ENCODE assay signal across 12 cellular contexts in the genomic region with DNA sequence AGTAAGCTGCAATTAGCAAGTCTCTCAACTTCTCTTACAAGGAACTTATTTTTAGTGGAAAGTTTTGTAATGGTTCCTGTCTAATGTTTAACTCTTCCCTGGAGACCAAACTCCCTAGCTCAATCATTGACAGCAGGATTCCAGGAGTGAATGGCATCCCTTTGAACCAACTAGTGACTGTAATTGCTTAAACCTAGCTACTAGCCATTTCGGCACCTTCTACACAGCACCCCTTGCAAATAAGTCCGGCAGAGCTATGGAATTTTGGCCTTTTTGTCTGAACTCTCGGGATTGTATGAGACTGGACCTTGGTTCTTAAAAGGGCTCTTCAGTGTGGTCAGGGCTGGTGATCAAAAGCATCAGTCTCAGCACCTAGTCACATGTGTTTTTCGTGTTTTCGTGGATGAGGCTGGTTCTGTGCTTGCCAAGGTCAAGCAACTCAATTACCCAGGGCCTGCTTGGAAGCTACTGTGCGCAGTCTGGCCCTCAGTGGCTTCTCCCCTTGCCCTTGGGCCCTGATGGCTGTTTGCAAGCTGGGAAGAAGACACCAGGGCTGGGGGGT.
A peak's percentile ranks its signal among the peaks of the same experiment; 100 is the strongest.
DNase-seq lines count a peak whose midpoint lies in the region; ATAC-seq and TF ChIP-seq lines count a peak whose summit lies in the region.
"Had no signal": no experiment of that assay in that cellular context is flagged by ENCODE, and none has a peak within 500 bp of the region (broad histone marks: within the 10 kb centered on the region; RNA-seq: fewer than 3 reads in every experiment).

No MANE protein-coding gene starts in this region.

- peak overlapping the region; percentile 55; the same call in 1 of the 2 replicates for H3K14ac ChIP-seq in IMR-90 (replicated peaks; ENCODE audit: low read depth, low read length)

- H3K79me1 ChIP-seq in IMR-90 (ENCODE audit: low read depth in 1 of 2, low read length in 2 of 2), result no peaks in the 10 kb centered on the region

- H2AFZ ChIP-seq in IMR-90 (replicated peaks; ENCODE audit: low read length, poor library complexity), result no peak overlapping the region

- H3K4me1 Mint-ChIP-seq in CD8-positive, alpha-beta T cell (ENCODE audit: low read depth), result peaks cover 78% of the 10 kb centered on the region
- peaks cover 48 to 77% of the 10 kb centered on the region in 2 donors for H3K4me1 Mint-ChIP-seq in effector memory CD8-positive, alpha-beta T cell (ENCODE audit: low read depth in 2 of 2)
- H3K4me1 Mint-ChIP-seq in natural killer cell treated with Interleukin-12 subunit alpha and Interleukin-12 subunit beta and Interleukin-15 and Interleukin-18, amount 100 ng/mL, for 72 hours (ENCODE audit: low read depth in 2 of 2), result peaks cover 68 to 86% of the 10 kb centered on the region in 2 donors
- peaks cover 55 to 89% (median 75%) of the 10 kb centered on the region in 7 donors for H3K4me1 Mint-ChIP-seq in naive thymus-derived CD4-positive, alpha-beta T cell

- TF ChIP-seq POLR2A in IMR-90 (IDR thresholded peaks at IDR 0.05; ENCODE audit: low read depth, low read length), result no peak

- no peak overlapping the region for H2AK5ac ChIP-seq in IMR-90 (ENCODE audit: low read depth, low read length)

- H3K27ac Mint-ChIP-seq in CD8-positive, alpha-beta T cell, result peak overlapping the region; percentile 34
- peak overlapping the region; percentile 93 to 99 for H3K27ac Mint-ChIP-seq in effector memory CD8-positive, alpha-beta T cell
- H3K27ac Mint-ChIP-seq in natural killer cell treated with Interleukin-12 subunit alpha and Interleukin-12 subunit beta and Interleukin-15 and Interleukin-18, amount 100 ng/mL, for 72 hours, result peak overlapping the region; percentile 88 to 93
- H3K27ac Mint-ChIP-seq in naive thymus-derived CD4-positive, alpha-beta T cell, result peak overlapping the region in 3 of 9 donors; percentile 33 to 90 (median 84)

- H3K36me3 ChIP-seq in CD8-positive, alpha-beta T cell (ENCODE audit: insufficient read depth, low read length), result no peaks in the 10 kb centered on the region
- H3K36me3 ChIP-seq in IMR-90 (ENCODE audit: control insufficient read depth, insufficient read depth, low read length), result no peaks in the 10 kb centered on the region
- no peaks in the 10 kb centered on the region for H3K36me3 ChIP-seq in naive thymus-derived CD4-positive, alpha-beta T cell (ENCODE audit: control insufficient read depth in 2 of 3, insufficient read depth in 3 of 3, low read length in 3 of 3)

- whole genome bisulfite sequencing in IMR-90 (ENCODE audit: extremely low coverage in 2 of 2, insufficient read length in 1 of 2), 2 experiments, result 83% methylated on average over 1 of the region's 6 CpGs; no CpG with 5 or more reads in 1 of the 2 experiments

- CTCF ChIA-PET in CD8-positive, alpha-beta T cell (lab: Charles Lee), result interaction anchor here (1.3 to 1.8 kb wide), 3 partner anchors 12 to 44 kb away, joined by 4 read pairs; no protein-coding TSS in a partner anchor
- CTCF ChIA-PET in IMR-90 (lab: Yijun Ruan, JAX), result no interaction called here
- CTCF ChIA-PET in naive thymus-derived CD4-positive, alpha-beta T cell (lab: Charles Lee), result no interaction called here

- H2BK120ac ChIP-seq in IMR-90 (ENCODE audit: low read depth, low read length), result peak overlapping the region; percentile 11; the same call in 1 of the 2 replicates

- no peak overlapping the region for H4K91ac ChIP-seq in IMR-90 (ENCODE audit: insufficient read depth, low read depth, low read length)

- no peak for TF ChIP-seq CTCF in CD8-positive, alpha-beta T cell (IDR thresholded peaks at IDR 0.05)
- no peak for TF ChIP-seq CTCF in IMR-90 (conservative IDR thresholded peaks at IDR 0.05; ENCODE audit: low read depth, low read length)

- H3K9me1 ChIP-seq in IMR-90 (ENCODE audit: insufficient read depth, low read length), result peaks cover 5% of the 10 kb centered on the region

- ATAC-seq in CD8-positive, alpha-beta T cell, result no peak
- ATAC-seq in IMR-90 (ENCODE audit: low read depth) (no peak), HG03342 (IDR thresholded peaks at IDR 0.05; ENCODE audit: unreplicated experiment) (no peak), GM21717 (IDR thresholded peaks at IDR 0.05; ENCODE audit: unreplicated experiment) (no peak)
- ATAC-seq in effector memory CD8-positive, alpha-beta T cell (replicated peaks), result no peak
- no peak for ATAC-seq in natural killer cell treated with Interleukin-12 subunit alpha and Interleukin-12 subunit beta and Interleukin-15 and Interleukin-18, amount 100 ng/mL, for 72 hours
- ATAC-seq in naive thymus-derived CD4-positive, alpha-beta T cell, result no peak
- ATAC-seq: HCT116 had no signal

- H3K4me2 ChIP-seq in IMR-90 (ENCODE audit: low read depth, low read length), result no peak overlapping the region

- H2BK15ac ChIP-seq in IMR-90 (ENCODE audit: low read depth, low read length), result no peak overlapping the region

- no peak overlapping the region for H3K4ac ChIP-seq in IMR-90 (ENCODE audit: low read depth, low read length)

- no peak overlapping the region for H4K8ac ChIP-seq in IMR-90 (ENCODE audit: low read depth in 2 of 2, low read length in 2 of 2)

- no peak overlapping the region for H2BK5ac ChIP-seq in IMR-90 (ENCODE audit: low read depth, low read length, poor library complexity, severe bottlenecking)

- no peaks in the 10 kb centered on the region for H4K20me1 ChIP-seq in IMR-90 (ENCODE audit: insufficient read depth, low read length)

- H3K9me3 Mint-ChIP-seq in CD8-positive, alpha-beta T cell, result no peaks in the 10 kb centered on the region
- no peaks in the 10 kb centered on the region for H3K9me3 Mint-ChIP-seq in effector memory CD8-positive, alpha-beta T cell
- H3K9me3 Mint-ChIP-seq in natural killer cell treated with Interleukin-12 subunit alpha and Interleukin-12 subunit beta and Interleukin-15 and Interleukin-18, amount 100 ng/mL, for 72 hours, result peaks cover 2% of the 10 kb centered on the region
- peaks cover 0 to 8% (median 0%) of the 10 kb centered on the region in 11 donors for H3K9me3 Mint-ChIP-seq in naive thymus-derived CD4-positive, alpha-beta T cell

- no peak overlapping the region for H2BK20ac ChIP-seq in IMR-90 (ENCODE audit: low read depth, low read length)

- intact Hi-C loops in CD8-positive, alpha-beta T cell (cut with DNase I, micrococcal nuclease), result no loop called here
- intact Hi-C loops in IMR-90 (cut with micrococcal nuclease), result no loop called here
- intact Hi-C loops in naive thymus-derived CD4-positive, alpha-beta T cell (cut with micrococcal nuclease), result loop anchor here in 1 of 2 donors (2.0 to 5.0 kb wide), 3 partner anchors 43 to 135 kb away; a partner anchor contains a TSS

- no peaks in the 10 kb centered on the region for H3K27me3 ChIP-seq in CD8-positive, alpha-beta T cell (ENCODE audit: insufficient read depth, low read length)
- H3K27me3 ChIP-seq in IMR-90 (ENCODE audit: control insufficient read depth, insufficient read depth, low read length), result no peaks in the 10 kb centered on the region
- no peaks in the 10 kb centered on the region for H3K27me3 ChIP-seq in naive thymus-derived CD4-positive, alpha-beta T cell (ENCODE audit: control insufficient read depth in 2 of 2, insufficient read depth in 2 of 2, low read length in 2 of 2)

- H3K4me3 Mint-ChIP-seq in CD8-positive, alpha-beta T cell, result no peak overlapping the region
- peak overlapping the region; percentile 39 to 77 for H3K4me3 Mint-ChIP-seq in effector memory CD8-positive, alpha-beta T cell
- H3K4me3 Mint-ChIP-seq in natural killer cell treated with Interleukin-12 subunit alpha and Interleukin-12 subunit beta and Interleukin-15 and Interleukin-18, amount 100 ng/mL, for 72 hours, result peak overlapping the region; percentile 85
- peak overlapping the region in 5 of 10 donors; percentile 14 to 73 (median 37) for H3K4me3 Mint-ChIP-seq in naive thymus-derived CD4-positive, alpha-beta T cell

- in situ Hi-C loops in IMR-90 (cut with MboI; ENCODE audit: low sequenced_read_pairs), result no loop called here

- TF ChIP-seq RAD21 in IMR-90 (IDR thresholded peaks at IDR 0.05; ENCODE audit: low read length), result no peak

- no peak overlapping the region for H3K9ac ChIP-seq in IMR-90 (ENCODE audit: low read depth, low read length)

- dilution Hi-C loops in IMR-90 (cut with HindIII; ENCODE audit: low sequenced_read_pairs, unreplicated experiment), result no loop called here

- no peaks in the 10 kb centered on the region for H3K27me3 Mint-ChIP-seq in CD8-positive, alpha-beta T cell (ENCODE audit: low read depth)
- H3K27me3 Mint-ChIP-seq in effector memory CD8-positive, alpha-beta T cell, result no peaks in the 10 kb centered on the region
- H3K27me3 Mint-ChIP-seq in natural killer cell treated with Interleukin-12 subunit alpha and Interleukin-12 subunit beta and Interleukin-15 and Interleukin-18, amount 100 ng/mL, for 72 hours, result no peaks in the 10 kb centered on the region
- no peaks in the 10 kb centered on the region for H3K27me3 Mint-ChIP-seq in naive thymus-derived CD4-positive, alpha-beta T cell

- POLR2A ChIA-PET in CD8-positive, alpha-beta T cell (lab: Charles Lee), result interaction anchor here (0.7 to 1.1 kb wide), 2 partner anchors 9 to 15 kb away, joined by 3 read pairs; no protein-coding TSS in a partner anchor
- POLR2A ChIA-PET in IMR-90 (lab: Charles Lee; ENCODE audit: unreplicated experiment), result no interaction called here
- POLR2A ChIA-PET in naive thymus-derived CD4-positive, alpha-beta T cell (lab: Charles Lee), result no interaction called here

- BruUV-seq in IMR-90 (replicated peaks; lab: Mats Ljungman, UMichigan), result no TSS peak

- no peak overlapping the region for H3K4me3 ChIP-seq in CD8-positive, alpha-beta T cell (ENCODE audit: low read depth, low read length)
- no peak overlapping the region for H3K4me3 ChIP-seq in IMR-90 (ENCODE audit: insufficient read depth, low read depth, low read length)
- no peak overlapping the region for H3K4me3 ChIP-seq in naive thymus-derived CD4-positive, alpha-beta T cell (ENCODE audit: low read length)

- peaks cover 62% of the 10 kb centered on the region for H3K36me3 Mint-ChIP-seq in CD8-positive, alpha-beta T cell
- H3K36me3 Mint-ChIP-seq in effector memory CD8-positive, alpha-beta T cell (ENCODE audit: insufficient read depth), result peaks cover 17% of the 10 kb centered on the region
- H3K36me3 Mint-ChIP-seq in natural killer cell treated with Interleukin-12 subunit alpha and Interleukin-12 subunit beta and Interleukin-15 and Interleukin-18, amount 100 ng/mL, for 72 hours, result peaks cover 14% of the 10 kb centered on the region
- peaks cover 7 to 72% (median 51%) of the 10 kb centered on the region in 5 donors for H3K36me3 Mint-ChIP-seq in naive thymus-derived CD4-positive, alpha-beta T cell

- no peak overlapping the region for H3K18ac ChIP-seq in IMR-90 (ENCODE audit: low read depth, low read length)

- no peak overlapping the region for H2AK9ac ChIP-seq in IMR-90 (replicated peaks; ENCODE audit: low read depth, low read length, poor library complexity)

- H3K56ac ChIP-seq in IMR-90 (ENCODE audit: extremely low read depth, insufficient read depth, low read length), result no peak overlapping the region

- no peak overlapping the region for H3K27ac ChIP-seq in CD8-positive, alpha-beta T cell (ENCODE audit: low read depth, low read length)
- H3K27ac ChIP-seq in IMR-90 (ENCODE audit: insufficient read depth, low read length), result no peak overlapping the region
- no peak overlapping the region for H3K27ac ChIP-seq in naive thymus-derived CD4-positive, alpha-beta T cell (ENCODE audit: low read depth, low read length)

- H3K9me3 ChIP-seq in CD8-positive, alpha-beta T cell (ENCODE audit: low read length), result no peaks in the 10 kb centered on the region
- H3K9me3 ChIP-seq in IMR-90 (ENCODE audit: control insufficient read depth, insufficient read depth, low read length), result no peaks in the 10 kb centered on the region
- no peaks in the 10 kb centered on the region for H3K9me3 ChIP-seq in naive thymus-derived CD4-positive, alpha-beta T cell (ENCODE audit: control insufficient read depth in 2 of 3, low read length in 3 of 3)

- no peak overlapping the region for H3K23ac ChIP-seq in IMR-90 (ENCODE audit: low read depth, low read length)

- DNase-seq in CD8-positive, alpha-beta T cell, result no peak
- DNase-seq in IMR-90 (no peak), SHP77 (lab: John Stamatoyannopoulos, UW) (no peak)
- DNase-seq in effector memory CD8-positive, alpha-beta T cell, result no peak
- DNase-seq in natural killer cell treated with Interleukin-12 subunit alpha and Interleukin-12 subunit beta and Interleukin-15 and Interleukin-18, amount 100 ng/mL, for 72 hours (ENCODE audit: low spot score), result no peak
- DNase-seq in naive thymus-derived CD4-positive, alpha-beta T cell, result no peak
- DNase-seq: NCI-H2171 treated with DMSO at 0.1 percent for 48 hours; stimulated activated CD4-positive, alpha-beta T cell treated with anti-CD3 and anti-CD28 coated beads, Interleukin-1b, Interleukin-23, amount 100 ng/mL, for 48 hours; SW 1271 had no signal

- no peak overlapping the region for H4K5ac ChIP-seq in IMR-90 (ENCODE audit: low read depth, low read length)

- H3K4me1 ChIP-seq in CD8-positive, alpha-beta T cell (ENCODE audit: insufficient read depth, low read length), result peaks cover 17% of the 10 kb centered on the region
- H3K4me1 ChIP-seq in IMR-90 (ENCODE audit: control insufficient read depth, insufficient read depth, low read length), result no peaks in the 10 kb centered on the region
- peaks cover 0 to 22% of the 10 kb centered on the region in 2 donors for H3K4me1 ChIP-seq in naive thymus-derived CD4-positive, alpha-beta T cell (ENCODE audit: control insufficient read depth in 2 of 2, insufficient read depth in 2 of 2, low read length in 2 of 2)
